In genomic region chrX:98357146-98357545, GRCh38 we compare ENCODE assay signal across 16 cellular contexts.
DNase-seq lines count a peak whose midpoint lies in the region; ATAC-seq and TF ChIP-seq lines count a peak whose summit lies in the region.
"Had no signal": no experiment of that assay in that cellular context is flagged by ENCODE, and none has a peak within 500 bp of the region (broad histone marks: within the 10 kb centered on the region; RNA-seq: fewer than 3 reads in every experiment).

No MANE protein-coding gene starts in this region.

- peaks cover 11% of the 10 kb centered on the region for H3K4me1 Mint-ChIP-seq in neural progenitor cell
- H3K4me1 Mint-ChIP-seq: GM23338 had no signal

- no peak overlapping the region for H3K4me3 ChIP-seq in neural progenitor cell
- H3K4me3 ChIP-seq: BLaER1, GM23338, K562 had no signal

- H3K9ac ChIP-seq in neural progenitor cell, result no peak overlapping the region
- H3K9ac ChIP-seq: BLaER1 had no signal

- ATAC-seq in GM21447 (IDR thresholded peaks at IDR 0.05; ENCODE audit: unreplicated experiment) (no peak), HG03439 (IDR thresholded peaks at IDR 0.05; ENCODE audit: unreplicated experiment) (no peak), GM18498 (IDR thresholded peaks at IDR 0.05; ENCODE audit: unreplicated experiment) (no peak)
- ATAC-seq: CD8-positive, alpha-beta T cell; GM23338; K562 had no signal

- peak overlapping the region; percentile 40 for H2AFZ ChIP-seq in neural progenitor cell (replicated peaks)
- H2AFZ ChIP-seq: GM23338 had no signal

- H3K27me3 Mint-ChIP-seq in neural progenitor cell (ENCODE audit: insufficient read depth, low read depth), result peaks cover 2% of the 10 kb centered on the region

- no peak overlapping the region for H3K4me2 ChIP-seq in neural progenitor cell
- H3K4me2 ChIP-seq: BLaER1, GM23338 had no signal

- peak; percentile 7 for DNase-seq in NCI-H1694 (lab: John Stamatoyannopoulos, UW)
- DNase-seq in NCI-H1694 treated with DMSO at 0.1 percent for 48 hours (lab: John Stamatoyannopoulos, UW), result no peak
- peak; percentile 59 for DNase-seq in NCI-H1105 treated with DMSO at 0.1 percent for 48 hours (lab: John Stamatoyannopoulos, UW)
- DNase-seq in NCI-H526 (lab: John Stamatoyannopoulos, UW), result peak; percentile 18 to 69
- DNase-seq in neural progenitor cell (ENCODE audit: low spot score), result no peak
- DNase-seq: CD8-positive, alpha-beta T cell; GF-D8; NCI-H1092; NCI-H446; SHP77 treated with DMSO at 0.1 percent for 48 hours had no signal

- H4K20me1 ChIP-seq in neural progenitor cell (ENCODE audit: low read depth), result no peaks in the 10 kb centered on the region
- H4K20me1 ChIP-seq: BLaER1 had no signal

- H3K9me3 Mint-ChIP-seq in neural progenitor cell, result peaks cover 21% of the 10 kb centered on the region
- H3K9me3 Mint-ChIP-seq: GM23338 had no signal

- H3K79me2 ChIP-seq in neural progenitor cell (ENCODE audit: low read depth), result no peaks in the 10 kb centered on the region

- peaks cover 9% of the 10 kb centered on the region for H3K9me3 ChIP-seq in neural progenitor cell (ENCODE audit: low read depth)
- H3K9me3 ChIP-seq: BLaER1 had no signal

- no peaks in the 10 kb centered on the region for H3K27me3 ChIP-seq in neural progenitor cell

- no peak for TF ChIP-seq CTCF in neural progenitor cell (IDR thresholded peaks at IDR 0.05)

- H3K36me3 ChIP-seq in neural progenitor cell, result peaks cover 23% of the 10 kb centered on the region
- H3K36me3 ChIP-seq: BLaER1 had no signal

- no peak overlapping the region for H3K4me3 Mint-ChIP-seq in neural progenitor cell
- H3K4me3 Mint-ChIP-seq: CD8-positive, alpha-beta T cell; GM23338 had no signal

- no peak overlapping the region for H3K27ac ChIP-seq in neural progenitor cell
- H3K27ac ChIP-seq: BLaER1 had no signal

- no peaks in the 10 kb centered on the region for H3F3A ChIP-seq in neural progenitor cell (ENCODE audit: low read depth)

- H3K27ac Mint-ChIP-seq in neural progenitor cell, result no peak overlapping the region
- H3K27ac Mint-ChIP-seq: CD8-positive, alpha-beta T cell; GM23338 had no signal

- peaks cover 8% of the 10 kb centered on the region for H3K4me1 ChIP-seq in neural progenitor cell
- H3K4me1 ChIP-seq: BLaER1 had no signal

- H3K36me3 Mint-ChIP-seq in neural progenitor cell, result no peaks in the 10 kb centered on the region
- H3K36me3 Mint-ChIP-seq: CD8-positive, alpha-beta T cell had no signal

Comparison
In these comparisons a context has a peak if more than half of its experiments do, and no peak if none do; other contexts are left out.
1. DNase-seq: peak in NCI-H1694 (single experiment), NCI-H1105 treated with DMSO at 0.1 percent for 48 hours (single experiment) and NCI-H526 (2 of 2); none in NCI-H1694 treated with DMSO at 0.1 percent for 48 hours (single experiment) and neural progenitor cell (single experiment).